Comparison of ENCODE assay signal across 8 cellular contexts in the genomic region with DNA sequence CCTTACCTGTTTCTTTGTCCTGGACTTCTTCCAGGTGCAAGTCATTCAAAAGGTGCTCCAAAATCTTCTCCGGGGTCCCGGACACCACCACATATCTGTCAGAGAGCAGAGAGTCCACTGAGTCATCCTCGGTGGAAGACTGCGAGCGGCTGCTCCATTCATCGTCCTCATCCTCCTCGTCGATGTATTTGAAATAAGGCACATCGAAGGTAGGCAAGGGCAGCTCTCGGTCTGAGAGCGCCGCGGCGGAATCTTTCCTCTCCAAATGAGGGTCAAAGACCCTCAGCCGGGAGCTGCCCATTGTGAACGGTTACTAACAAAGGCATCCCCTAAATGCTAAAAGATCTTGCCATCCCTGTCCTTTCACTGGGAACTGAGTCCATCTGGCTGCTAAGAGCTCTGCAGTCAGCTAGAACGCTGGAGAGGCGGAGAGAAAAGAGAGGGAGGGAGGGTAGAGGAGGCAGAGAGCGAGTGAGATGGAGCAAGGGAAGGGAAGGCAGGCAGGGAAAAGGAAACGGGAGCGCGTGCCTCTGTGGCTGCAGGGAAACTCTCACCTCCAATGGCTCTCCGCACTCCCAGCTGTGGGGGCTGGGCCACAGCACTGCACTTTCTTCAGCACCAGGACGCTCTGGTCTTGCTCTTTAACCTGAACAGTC.
DNase-seq lines count a peak whose midpoint lies in the region; ATAC-seq and TF ChIP-seq lines count a peak whose summit lies in the region.
"Had no signal": no experiment of that assay in that cellular context is flagged by ENCODE, and none has a peak within 500 bp of the region (broad histone marks: within the 10 kb centered on the region; RNA-seq: fewer than 3 reads in every experiment).

No MANE protein-coding gene starts in this region.

- no peak overlapping the region for H3K27ac ChIP-seq in muscle layer of duodenum (ENCODE audit: low read length)
- no peak overlapping the region for H3K27ac ChIP-seq in aorta (ENCODE audit: low read depth in 1 of 2, low read length in 2 of 2)

- no peaks in the 10 kb centered on the region for H3K36me3 ChIP-seq in muscle layer of duodenum (ENCODE audit: control insufficient read depth in 1 of 2, insufficient read depth in 2 of 2, low read length in 2 of 2)
- no peaks in the 10 kb centered on the region for H3K36me3 ChIP-seq in aorta (ENCODE audit: control insufficient read depth in 1 of 2, insufficient read depth in 2 of 2, low read length in 1 of 2)

- intact Hi-C loops in aorta (cut with DNase I) = loop anchor here in 1 of 2 donors (5.0 kb wide), 1 partner anchor 54 kb away; no protein-coding TSS in a partner anchor

- WGBS in aorta, 2 donors = 4 to 11% methylated on average over 24 of the region's 24 CpGs

- TF ChIP-seq CTCF in fibroblast of pulmonary artery (IDR thresholded peaks at IDR 0.05; ENCODE audit: low read length, missing control alignments) = no peak

- H3K4me3 ChIP-seq in fibroblast of pulmonary artery (replicated peaks; ENCODE audit: low read depth, low read length) = peak overlapping the region; percentile 10
- peak overlapping the region; percentile 46 to 54 for H3K4me3 ChIP-seq in muscle layer of duodenum (ENCODE audit: low read depth in 1 of 2, low read length in 2 of 2)
- peak overlapping the region; percentile 43 to 45 for H3K4me3 ChIP-seq in aorta (ENCODE audit: low read length in 2 of 2)

- H3K4me1 ChIP-seq in muscle layer of duodenum (ENCODE audit: control insufficient read depth in 1 of 2, insufficient read depth in 2 of 2, low read length in 2 of 2) = peaks cover 0 to 4% of the 10 kb centered on the region in 2 donors
- H3K4me1 ChIP-seq in aorta (ENCODE audit: control insufficient read depth in 1 of 2, insufficient read depth in 2 of 2, low read length in 2 of 2) = no peaks in the 10 kb centered on the region

- H3K27me3 ChIP-seq in muscle layer of duodenum (ENCODE audit: low read depth, low read length) (no peaks in the 10 kb centered on the region), aorta (ENCODE audit: control insufficient read depth in 1 of 2, insufficient read depth in 2 of 2, low read length in 1 of 2) (no peaks in the 10 kb centered on the region)

- peak; percentile 71 for DNase-seq in NCI-H2227 treated with DMSO at 0.1 percent for 48 hours (lab: John Stamatoyannopoulos, UW)
- DNase-seq in fibroblast of pulmonary artery (ENCODE audit: low read depth) = peak; percentile 27
- DNase-seq in aorta = peak; percentile 57 to 82
- DNase-seq in CD1c-positive myeloid dendritic cell (ENCODE audit: extremely low spot score) = no peak
- no peak for DNase-seq in NCI-H1436 (lab: John Stamatoyannopoulos, UW)
- DNase-seq: activated CD8-positive, alpha-beta memory T cell treated with anti-CD3 and anti-CD28 coated beads, Interleukin-2, amount 50 U/mL, for 48 hours had no signal

- peak; percentile 80 for ATAC-seq in aorta (ENCODE audit: low FRiP score)
- no peak for ATAC-seq in GM19397 (IDR thresholded peaks at IDR 0.05; ENCODE audit: unreplicated experiment)

- H3K9me3 ChIP-seq in muscle layer of duodenum (ENCODE audit: control insufficient read depth in 1 of 2, low read length in 2 of 2) (no peaks in the 10 kb centered on the region), aorta (ENCODE audit: control insufficient read depth, low read length) (no peaks in the 10 kb centered on the region)

Comparison
In these comparisons a context has a peak if more than half of its experiments do, and no peak if none do; other contexts are left out.
1. DNase-seq: peak in NCI-H2227 treated with DMSO at 0.1 percent for 48 hours (single experiment), fibroblast of pulmonary artery (single experiment) and aorta (2 of 2); none in CD1c-positive myeloid dendritic cell (single experiment) and NCI-H1436 (single experiment).
2. Peak in every context shown above with its lines, with median percentiles within 50 percentile points of each other: H3K4me3 ChIP-seq.